Comparison of ENCODE assay signal across 29 cellular contexts in genomic region chr16:74929636-74930035, GRCh38.
"Had no signal": no experiment of that assay in that cellular context is flagged by ENCODE, and none has a peak within 500 bp of the region (broad histone marks: within the 10 kb centered on the region; RNA-seq: fewer than 3 reads in every experiment).

No MANE protein-coding gene starts in this region.

- H3K27me3 Mint-ChIP-seq: stimulated activated memory B cell treated with anti-CD40 and anti-IgM and Interleukin-4, amounts not matched to agents 10 μg/mL and 1 μg/mL and 100 μg/mL, for 72 hours; stimulated activated naive B cell treated with anti-CD40 and anti-IgM and Interleukin-4, amounts not matched to agents 10 μg/mL and 1 μg/mL and 100 μg/mL, for 72 hours; stimulated activated naive CD8-positive, alpha-beta T cell treated with anti-CD3 and anti-CD28 coated beads, Interleukin-15, amount 100 ng/mL, for 72 hours; stimulated activated naive CD8-positive, alpha-beta T cell treated with anti-CD3 and anti-CD28 coated beads, Interleukin-15, Interleukin-2, amounts not matched to agents 100 ng/mL and 50 ng/mL, for 24 hours; type B pancreatic cell had no signal

- H3K9me3 ChIP-seq: stomach, suprapubic skin, testis, thoracic aorta, thyroid gland, tibial artery, tibial nerve, transverse colon, upper lobe of left lung, upper lobe of right lung, uterus, vagina had no signal

- H3K27ac ChIP-seq: stomach, suprapubic skin, testis, thoracic aorta, thyroid gland, tibial artery, tibial nerve, transverse colon, upper lobe of left lung, upper lobe of right lung, uterus, vagina had no signal

- DNase-seq: stimulated activated CD4-positive, alpha-beta T cell treated with anti-CD3 and anti-CD28 coated beads, Interleukin-2, amount 100 ng/mL, for 48 hours; stimulated activated CD4-positive, alpha-beta T cell treated with anti-CD3 and anti-CD28 coated beads, Interleukin-4, amount 100 ng/mL, for 1 hour; stimulated activated CD4-positive, alpha-beta T cell treated with anti-CD3 and anti-CD28 coated beads, Interleukin-4, amount 100 ng/mL, for 24 hours; stimulated activated CD4-positive, alpha-beta T cell treated with anti-CD3 and anti-CD28 coated beads, Interleukin-4, amount 100 ng/mL, for 4 hours; stimulated activated CD8-positive, alpha-beta memory T cell treated with anti-CD3 and anti-CD28 coated beads, Interleukin-4, amount 100 ng/mL, for 48 hours; stimulated activated naive B cell treated with anti-CD40 and anti-IgM and Interleukin-4, amounts not matched to agents 10 μg/mL and 1 μg/mL and 100 μg/mL, for 72 hours; stimulated activated naive CD4-positive, alpha-beta T cell; stimulated activated naive CD4-positive, alpha-beta T cell treated with Interleukin-2 at 50 U/mL for 16 hours; stimulated activated naive CD8-positive, alpha-beta T cell treated with anti-CD3 and anti-CD28 coated beads, Interleukin-15, amount 100 ng/mL, for 72 hours; stimulated activated naive CD8-positive, alpha-beta T cell treated with anti-CD3 and anti-CD28 coated beads, Interleukin-15, Interleukin-2, amounts not matched to agents 100 U/mL and 50 U/mL, for 24 hours; stomach; substantia nigra; testis; thyroid gland; transverse colon; trophoblast cell; upper lobe of left lung; upper lobe of right lung; uterus had no signal

- H3K4me3 Mint-ChIP-seq: stimulated activated effector memory CD8-positive, alpha-beta T cell treated with anti-CD3 and anti-CD28 coated beads, Interleukin-12 subunit alpha, Interleukin-12 subunit beta, amount 100 ng/mL, for 72 hours; stimulated activated memory B cell treated with anti-CD40 and anti-IgM and Interleukin-4, amounts not matched to agents 10 μg/mL and 1 μg/mL and 100 μg/mL, for 72 hours; stimulated activated naive B cell treated with anti-CD40 and anti-IgM and Interleukin-4, amounts not matched to agents 10 μg/mL and 1 μg/mL and 100 μg/mL, for 72 hours; stimulated activated naive CD8-positive, alpha-beta T cell treated with anti-CD3 and anti-CD28 coated beads, Interleukin-15, amount 100 ng/mL, for 72 hours; stimulated activated naive CD8-positive, alpha-beta T cell treated with anti-CD3 and anti-CD28 coated beads, Interleukin-15, Interleukin-2, amounts not matched to agents 100 ng/mL and 50 ng/mL, for 24 hours; type B pancreatic cell had no signal

- H3K4me1 ChIP-seq: testis, tibial artery, tibial nerve, transverse colon, upper lobe of left lung, upper lobe of right lung, uterus, vagina had no signal

- H3K9me3 Mint-ChIP-seq: stimulated activated effector memory CD8-positive, alpha-beta T cell treated with anti-CD3 and anti-CD28 coated beads, Interleukin-12 subunit alpha, Interleukin-12 subunit beta, amount 100 ng/mL, for 72 hours; stimulated activated memory B cell treated with anti-CD40 and anti-IgM and Interleukin-4, amounts not matched to agents 10 μg/mL and 1 μg/mL and 100 μg/mL, for 72 hours; stimulated activated naive CD8-positive, alpha-beta T cell treated with anti-CD3 and anti-CD28 coated beads, Interleukin-15, amount 100 ng/mL, for 72 hours; stimulated activated naive CD8-positive, alpha-beta T cell treated with anti-CD3 and anti-CD28 coated beads, Interleukin-15, Interleukin-2, amounts not matched to agents 100 ng/mL and 50 ng/mL, for 24 hours had no signal

- H3K4me1 Mint-ChIP-seq: stimulated activated memory B cell treated with anti-CD40 and anti-IgM and Interleukin-4, amounts not matched to agents 10 μg/mL and 1 μg/mL and 100 μg/mL, for 72 hours; stimulated activated naive B cell treated with anti-CD40 and anti-IgM and Interleukin-4, amounts not matched to agents 10 μg/mL and 1 μg/mL and 100 μg/mL, for 72 hours; stimulated activated naive CD8-positive, alpha-beta T cell treated with anti-CD3 and anti-CD28 coated beads, Interleukin-15, amount 100 ng/mL, for 72 hours had no signal

- H3K27me3 ChIP-seq: stomach, suprapubic skin, testis, thyroid gland, tibial artery, tibial nerve, transverse colon, upper lobe of left lung, upper lobe of right lung, uterus, vagina had no signal

- H3K36me3 ChIP-seq: thoracic aorta, uterus had no signal

- ATAC-seq: stimulated activated effector memory CD8-positive, alpha-beta T cell treated with anti-CD3 and anti-CD28 coated beads, Interleukin-12 subunit alpha, Interleukin-12 subunit beta, amount 100 ng/mL, for 72 hours; stimulated activated memory B cell treated with anti-CD40 and anti-IgM and Interleukin-4, amounts not matched to agents 10 μg/mL and 1 μg/mL and 100 μg/mL, for 72 hours; stimulated activated naive B cell treated with anti-CD40 and anti-IgM and Interleukin-4, amounts not matched to agents 10 μg/mL and 1 μg/mL and 100 μg/mL, for 72 hours; stimulated activated naive CD8-positive, alpha-beta T cell treated with anti-CD3 and anti-CD28 coated beads, Interleukin-15, amount 100 ng/mL, for 72 hours; stimulated activated naive CD8-positive, alpha-beta T cell treated with anti-CD3 and anti-CD28 coated beads, Interleukin-15, Interleukin-2, amounts not matched to agents 100 U/mL and 50 U/mL, for 24 hours; upper lobe of right lung had no signal

- H3K4me3 ChIP-seq: stomach, suprapubic skin, testis, thoracic aorta, thyroid gland, tibial artery, tibial nerve, transverse colon, upper lobe of left lung, upper lobe of right lung, uterus, vagina had no signal

- FAIRE-seq: urothelium cell line had no signal

- H3K27ac Mint-ChIP-seq: stimulated activated effector memory CD8-positive, alpha-beta T cell treated with anti-CD3 and anti-CD28 coated beads, Interleukin-12 subunit alpha, Interleukin-12 subunit beta, amount 100 ng/mL, for 72 hours; stimulated activated memory B cell treated with anti-CD40 and anti-IgM and Interleukin-4, amounts not matched to agents 10 μg/mL and 1 μg/mL and 100 μg/mL, for 72 hours; stimulated activated naive B cell treated with anti-CD40 and anti-IgM and Interleukin-4, amounts not matched to agents 10 μg/mL and 1 μg/mL and 100 μg/mL, for 72 hours; stimulated activated naive CD8-positive, alpha-beta T cell treated with anti-CD3 and anti-CD28 coated beads, Interleukin-15, amount 100 ng/mL, for 72 hours; stimulated activated naive CD8-positive, alpha-beta T cell treated with anti-CD3 and anti-CD28 coated beads, Interleukin-15, Interleukin-2, amounts not matched to agents 100 ng/mL and 50 ng/mL, for 24 hours; type B pancreatic cell had no signal
